ENCODE assay signal across 12 cellular contexts in the genomic region with DNA sequence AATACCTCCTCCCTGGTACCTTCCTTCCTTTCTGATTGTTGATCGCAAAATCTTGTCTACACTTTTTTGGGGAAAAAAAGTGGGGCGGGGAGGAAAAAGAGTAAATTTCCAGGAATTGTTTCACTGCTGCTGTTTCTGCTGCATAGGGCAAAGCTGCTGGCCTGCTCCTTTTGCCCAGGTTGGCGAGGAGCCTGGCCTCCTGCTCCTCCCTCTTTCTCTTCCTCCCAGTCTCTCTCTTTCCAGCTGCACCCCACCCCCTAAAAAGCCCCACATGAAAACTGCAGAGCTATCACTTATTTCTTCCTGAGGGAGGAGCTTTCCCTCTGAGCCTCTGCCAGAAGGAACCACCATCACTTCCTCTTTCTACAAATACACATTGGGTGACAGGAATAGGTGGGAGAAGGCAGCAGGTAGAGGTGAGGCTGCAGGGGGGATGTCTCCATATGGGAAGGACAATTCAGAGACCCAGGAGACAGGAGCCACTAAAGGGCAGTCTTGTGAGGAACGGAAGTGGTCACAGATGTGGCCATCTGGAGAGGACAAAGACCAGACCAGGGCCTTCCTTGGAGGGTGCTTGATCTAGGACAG. TPM values are rescaled to one million over a fixed set of nuclear protein-coding genes. Genes with fewer than 3 reads are reported as not detected.
DNase-seq lines count a peak whose midpoint lies in the region; ATAC-seq and TF ChIP-seq lines count a peak whose summit lies in the region.
"Had no signal": no experiment of that assay in that cellular context is flagged by ENCODE, and none has a peak within 500 bp of the region (broad histone marks: within the 10 kb centered on the region; RNA-seq: fewer than 3 reads in every experiment).

No MANE protein-coding gene starts in this region.

- H3K9ac ChIP-seq in Loucy (ENCODE audit: low read depth, low read length, poor library complexity, severe bottlenecking): no peak overlapping the region

- H3K27me3 Mint-ChIP-seq in CD14-positive monocyte (ENCODE audit: low read depth in 3 of 3): peaks cover 3 to 9% (median 6%) of the 10 kb centered on the region in 3 donors
- no peaks in the 10 kb centered on the region for H3K27me3 Mint-ChIP-seq in dendritic cell treated with granulocyte-macrophage colony-stimulating factor and Interleukin-4, amounts not matched to agents 40 ng/mL and 50 ng/mL, for 4 days

- peak overlapping the region; percentile 46 for H3K4me2 ChIP-seq in Loucy (ENCODE audit: low read depth, low read length, poor library complexity, severe bottlenecking)

- H3K4me1 ChIP-seq in Loucy (ENCODE audit: insufficient read depth, low read length, poor library complexity, severe bottlenecking): peaks cover 16% of the 10 kb centered on the region
- H3K4me1 ChIP-seq in effector memory CD4-positive, alpha-beta T cell (ENCODE audit: control insufficient read depth, insufficient read depth, low read length, poor library complexity, severe bottlenecking): peaks cover 5% of the 10 kb centered on the region

- no peak for DNase-seq in CD14-positive monocyte (ENCODE audit: low spot score)
- DNase-seq in mesenteric fat pad (ENCODE audit: low spot score): peak; percentile 39
- no peak for DNase-seq in NCI-H2227 treated with DMSO at 0.1 percent for 48 hours (lab: John Stamatoyannopoulos, UW)
- no peak for DNase-seq in effector memory CD4-positive, alpha-beta T cell
- no peak for DNase-seq in WERI-Rb-1
- DNase-seq: activated CD4-positive, alpha-beta T cell treated with anti-CD3 and anti-CD28 coated beads, Interleukin-2, amount 50 U/mL, for 4 hours; central memory CD4-positive, alpha-beta T cell; DMS53 had no signal

- peak overlapping the region in 6 of 7 donors; percentile 1 to 81 (median 54) for H3K27ac Mint-ChIP-seq in CD14-positive monocyte
- peak overlapping the region; percentile 83 for H3K27ac Mint-ChIP-seq in dendritic cell treated with granulocyte-macrophage colony-stimulating factor and Interleukin-4, amounts not matched to agents 40 ng/mL and 50 ng/mL, for 4 days

- intact Hi-C loops in CD14-positive monocyte (cut with micrococcal nuclease): no loop called here
- intact Hi-C loops in dendritic cell treated with granulocyte-macrophage colony-stimulating factor and Interleukin-4, amounts not matched to agents 40 ng/mL and 50 ng/mL, for 4 days (cut with micrococcal nuclease): no loop called here

- no peak overlapping the region for H3K27ac ChIP-seq in effector memory CD4-positive, alpha-beta T cell (ENCODE audit: insufficient read depth, low read length, poor library complexity, severe bottlenecking)
- no peak overlapping the region for H3K27ac ChIP-seq in WERI-Rb-1

- H2AFZ ChIP-seq in Loucy (ENCODE audit: low read length): peak overlapping the region; percentile 77; the same call in 1 of the 2 replicates

- H3K79me2 ChIP-seq in Loucy (ENCODE audit: insufficient read depth, low read length): no peaks in the 10 kb centered on the region

- H3K4me1 Mint-ChIP-seq in CD14-positive monocyte: peaks cover 33% of the 10 kb centered on the region
- peaks cover 58% of the 10 kb centered on the region for H3K4me1 Mint-ChIP-seq in dendritic cell treated with granulocyte-macrophage colony-stimulating factor and Interleukin-4, amounts not matched to agents 40 ng/mL and 50 ng/mL, for 4 days (ENCODE audit: low read depth)

- ATAC-seq in GM21423 (IDR thresholded peaks at IDR 0.05; ENCODE audit: unreplicated experiment): no peak

- no peaks in the 10 kb centered on the region for H3K9me3 Mint-ChIP-seq in CD14-positive monocyte
- H3K9me3 Mint-ChIP-seq in dendritic cell treated with granulocyte-macrophage colony-stimulating factor and Interleukin-4, amounts not matched to agents 40 ng/mL and 50 ng/mL, for 4 days: no peaks in the 10 kb centered on the region

- no peaks in the 10 kb centered on the region for H3K9me2 ChIP-seq in Loucy (replicated peaks; ENCODE audit: low read depth, low read length)

- no peak for TF ChIP-seq CTCF in CD14-positive monocyte (IDR thresholded peaks at IDR 0.05)
- TF ChIP-seq CTCF in Loucy (conservative IDR thresholded peaks at IDR 0.05; ENCODE audit: low read length): no peak
- no peak for TF ChIP-seq CTCF in WERI-Rb-1 (IDR thresholded peaks at IDR 0.05; ENCODE audit: low read depth, low read length)

- H3K9me3 ChIP-seq in Loucy (ENCODE audit: insufficient read depth, low read depth, low read length) (no peaks in the 10 kb centered on the region), WERI-Rb-1 (ENCODE audit: severe bottlenecking) (no peaks in the 10 kb centered on the region)
- H3K9me3 ChIP-seq in effector memory CD4-positive, alpha-beta T cell (ENCODE audit: control insufficient read depth, low read length): no peaks in the 10 kb centered on the region

- H3K4me3 Mint-ChIP-seq in CD14-positive monocyte: peak overlapping the region in 1 of 2 donors; percentile 76
- H3K4me3 Mint-ChIP-seq in dendritic cell treated with granulocyte-macrophage colony-stimulating factor and Interleukin-4, amounts not matched to agents 40 ng/mL and 50 ng/mL, for 4 days: peak overlapping the region; percentile 35

- no peaks in the 10 kb centered on the region for H4K20me1 ChIP-seq in Loucy (ENCODE audit: insufficient read depth, low read length, poor library complexity, severe bottlenecking)

- H3K36me3 ChIP-seq in Loucy (ENCODE audit: insufficient read depth, low read length) (no peaks in the 10 kb centered on the region), WERI-Rb-1 (no peaks in the 10 kb centered on the region)
- no peaks in the 10 kb centered on the region for H3K36me3 ChIP-seq in effector memory CD4-positive, alpha-beta T cell (ENCODE audit: control insufficient read depth, insufficient read depth, low read length)

- peaks cover 7 to 10% of the 10 kb centered on the region in 2 donors for H3K36me3 Mint-ChIP-seq in CD14-positive monocyte
- H3K36me3 Mint-ChIP-seq in dendritic cell treated with granulocyte-macrophage colony-stimulating factor and Interleukin-4, amounts not matched to agents 40 ng/mL and 50 ng/mL, for 4 days (ENCODE audit: low read depth): peaks cover 14% of the 10 kb centered on the region

- no peak overlapping the region for H3K4me3 ChIP-seq in Loucy (ENCODE audit: low read length, poor library complexity, severe bottlenecking)
- no peak overlapping the region for H3K4me3 ChIP-seq in effector memory CD4-positive, alpha-beta T cell (ENCODE audit: insufficient read depth, low read depth, low read length, poor library complexity, severe bottlenecking)
- H3K4me3 ChIP-seq in WERI-Rb-1 (ENCODE audit: low read depth, low read length): no peak overlapping the region

- no peaks in the 10 kb centered on the region for H3K27me3 ChIP-seq in Loucy (ENCODE audit: insufficient read depth, low read length, poor library complexity, severe bottlenecking)
- H3K27me3 ChIP-seq in effector memory CD4-positive, alpha-beta T cell (replicated peaks; ENCODE audit: control insufficient read depth, insufficient read depth, low read length, poor library complexity, severe bottlenecking): no peaks in the 10 kb centered on the region
- H3K27me3 ChIP-seq in WERI-Rb-1 (ENCODE audit: insufficient read depth, low read depth, severe bottlenecking): peaks cover 3% of the 10 kb centered on the region

- no peaks in the 10 kb centered on the region; the same call in 1 of the 2 replicates for H3F3A ChIP-seq in Loucy (ENCODE audit: low read depth)

RNA-seq across cellular contexts. Expression of a gene that starts 14.9 kb away (rescaled TPM):
- polyA plus RNA-seq in CD14-positive monocyte: 1 to 10 TPM in 1 of 2 donors, under 1 TPM in 1; 0.65 to 1.2 TPM
- 3.6 TPM for total RNA-seq in mesenteric fat pad

RNA-seq across cellular contexts. Expression of a gene that starts 24.9 kb away (rescaled TPM):
- not detected for polyA plus RNA-seq in CD14-positive monocyte
- not detected for total RNA-seq in mesenteric fat pad
- total RNA-seq: OCI-LY7 had no signal

RNA-seq across cellular contexts. Expression of a gene that starts 34.0 kb away (rescaled TPM):
- not detected for polyA plus RNA-seq in CD14-positive monocyte
- 0.35 TPM for total RNA-seq in mesenteric fat pad

RNA-seq across cellular contexts. Expression of a gene that starts 57.2 kb away (rescaled TPM):
- not detected for polyA plus RNA-seq in CD14-positive monocyte
- total RNA-seq in mesenteric fat pad: not detected
- total RNA-seq: OCI-LY7 had no signal

RNA-seq across cellular contexts. Expression of a gene that starts 58.5 kb away (rescaled TPM):
- 1 to 10 TPM in 1 of 2 donors, under 1 TPM in 1; 0.22 to 1.3 TPM for polyA plus RNA-seq in CD14-positive monocyte
- total RNA-seq in mesenteric fat pad: 3.6 TPM
